2 cellular contexts compared by ENCODE assay signal in the genomic region with DNA sequence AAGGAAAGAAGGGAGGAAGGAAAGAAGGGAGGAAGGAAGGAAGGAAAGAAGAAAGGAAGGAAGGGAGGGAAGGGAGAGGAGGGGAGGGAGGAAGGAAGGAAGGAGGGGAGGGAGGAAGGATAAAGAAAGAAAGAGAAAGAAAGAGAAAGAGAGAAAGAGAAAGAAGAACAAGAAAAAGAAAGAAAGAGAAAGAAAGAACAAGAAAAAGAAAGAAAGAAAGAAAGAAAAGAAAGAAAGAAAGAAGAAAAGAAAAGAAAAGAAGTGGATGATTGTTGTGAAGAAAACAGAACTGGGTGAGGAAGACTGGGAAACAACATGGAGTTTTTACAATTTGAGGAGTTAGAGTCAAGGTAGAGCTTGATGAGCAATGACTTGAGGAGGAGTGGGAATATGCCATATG.
TF ChIP-seq lines count a peak whose summit lies in the region.

No MANE protein-coding gene starts in this region.

TF ChIP-seq in HEK293, 187 proteins besides CTCF, POLR2A, EP300 and RAD21 (continued from another document):
- TF ChIP-seq TRIM28 (IDR thresholded peaks at IDR 0.05; ENCODE audit: borderline replicate concordance, low read length) (no peak), ZNF366 (tag by site-specific recombination; conservative IDR thresholded peaks at IDR 0.05) (peak; percentile 75)
TF ChIP-seq in HEK293: peak in this region for 1.

TF ChIP-seq in WTC11, 78 proteins besides CTCF, POLR2A, EP300 and RAD21:
- TF ChIP-seq SMAD3 (CRISPR knock-in tag; IDR thresholded peaks at IDR 0.05; ENCODE audit: borderline replicate concordance), result no peak
- TF ChIP-seq, protein P1, sequence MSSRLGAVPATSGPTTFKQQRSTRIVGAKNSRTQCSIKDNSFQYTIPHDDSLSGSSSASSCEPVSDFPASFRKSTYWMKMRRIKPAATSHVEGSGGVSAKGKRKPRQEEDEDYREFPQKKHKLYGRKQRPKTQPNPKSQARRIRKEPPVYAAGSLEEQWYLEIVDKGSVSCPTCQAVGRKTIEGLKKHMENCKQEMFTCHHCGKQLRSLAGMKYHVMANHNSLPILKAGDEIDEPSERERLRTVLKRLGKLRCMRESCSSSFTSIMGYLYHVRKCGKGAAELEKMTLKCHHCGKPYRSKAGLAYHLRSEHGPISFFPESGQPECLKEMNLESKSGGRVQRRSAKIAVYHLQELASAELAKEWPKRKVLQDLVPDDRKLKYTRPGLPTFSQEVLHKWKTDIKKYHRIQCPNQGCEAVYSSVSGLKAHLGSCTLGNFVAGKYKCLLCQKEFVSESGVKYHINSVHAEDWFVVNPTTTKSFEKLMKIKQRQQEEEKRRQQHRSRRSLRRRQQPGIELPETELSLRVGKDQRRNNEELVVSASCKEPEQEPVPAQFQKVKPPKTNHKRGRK (CRISPR knock-in tag; IDR thresholded peaks at IDR 0.05; ENCODE audit: borderline replicate concordance), result peak; percentile 90; the same call in 1 of the 2 replicates
